Comparison of ENCODE assay signal across 18 cellular contexts in genomic region chr4:4356106-4357041, GRCh38. TPM values are rescaled to one million over a fixed set of nuclear protein-coding genes. Genes with fewer than 3 reads are reported as not detected.
A peak's percentile ranks its signal among the peaks of the same experiment; 100 is the strongest.
DNase-seq lines count a peak whose midpoint lies in the region; ATAC-seq and TF ChIP-seq lines count a peak whose summit lies in the region.
"Had no signal": no experiment of that assay in that cellular context is flagged by ENCODE, and none has a peak within 500 bp of the region (broad histone marks: within the 10 kb centered on the region; RNA-seq: fewer than 3 reads in every experiment).

No MANE protein-coding gene starts in this region.

- H2AFZ ChIP-seq in IMR-90 (replicated peaks; ENCODE audit: low read length, poor library complexity): no peak overlapping the region
- peak overlapping the region; percentile 48 for H2AFZ ChIP-seq in neuronal stem cell (ENCODE audit: low read length)

- TF ChIP-seq CTCF in A673 (conservative IDR thresholded peaks at IDR 0.05; ENCODE audit: low read depth, low read length): no peak
- no peak for TF ChIP-seq CTCF in IMR-90 (conservative IDR thresholded peaks at IDR 0.05; ENCODE audit: low read depth, low read length)
- TF ChIP-seq CTCF in fibroblast of pulmonary artery (IDR thresholded peaks at IDR 0.05; ENCODE audit: low read length, missing control alignments): no peak
- TF ChIP-seq CTCF in left lung (IDR thresholded peaks at IDR 0.05): no peak

- H3K9ac ChIP-seq in IMR-90 (ENCODE audit: low read depth, low read length) (no peak overlapping the region), neuronal stem cell (ENCODE audit: low read depth, low read length, poor library complexity) (peak overlapping the region; percentile 68)

- H2BK20ac ChIP-seq in IMR-90 (ENCODE audit: low read depth, low read length): no peak overlapping the region

- BruUV-seq in A673 (replicated peaks; lab: Mats Ljungman, UMichigan): no TSS peak
- no TSS peak for BruUV-seq in IMR-90 (replicated peaks; lab: Mats Ljungman, UMichigan)

- H4K8ac ChIP-seq in IMR-90 (ENCODE audit: low read depth in 2 of 2, low read length in 2 of 2) (no peak overlapping the region), neuronal stem cell (ENCODE audit: low read depth, low read length) (no peak overlapping the region)

- H3K9me1 ChIP-seq in IMR-90 (ENCODE audit: insufficient read depth, low read length): no peaks in the 10 kb centered on the region

- no peak overlapping the region for H3K14ac ChIP-seq in IMR-90 (replicated peaks; ENCODE audit: low read depth, low read length)
- H3K14ac ChIP-seq in neuronal stem cell (ENCODE audit: low read length): no peak overlapping the region

- no peak overlapping the region for H4K5ac ChIP-seq in IMR-90 (ENCODE audit: low read depth, low read length)

- H3K4ac ChIP-seq in IMR-90 (ENCODE audit: low read depth, low read length) (no peak overlapping the region), neuronal stem cell (ENCODE audit: low read length) (no peak overlapping the region)

- TF ChIP-seq RAD21 in IMR-90 (IDR thresholded peaks at IDR 0.05; ENCODE audit: low read length): no peak

- H3K27me3 ChIP-seq in A673 (replicated peaks; ENCODE audit: insufficient read depth, low read depth, low read length, poor library complexity) (no peaks in the 10 kb centered on the region), IMR-90 (ENCODE audit: control insufficient read depth, insufficient read depth, low read length) (peaks cover 43% of the 10 kb centered on the region), neuronal stem cell (ENCODE audit: control insufficient read depth in 3 of 3, insufficient read depth in 3 of 3, low read depth in 1 of 3, low read length in 3 of 3) (peaks cover 0 to 25% (median 0%) of the 10 kb centered on the region in 3 experiments), left lung (peaks cover 0 to 33% of the 10 kb centered on the region in 2 donors)

- H3K56ac ChIP-seq in IMR-90 (ENCODE audit: extremely low read depth, insufficient read depth, low read length): no peak overlapping the region

- in situ Hi-C loops in IMR-90 (cut with MboI; ENCODE audit: low sequenced_read_pairs): no loop called here

- CTCF ChIA-PET in A673 (lab: Charles Lee) (no interaction called here), IMR-90 (lab: Yijun Ruan, JAX) (no interaction called here)

- H3K18ac ChIP-seq in IMR-90 (ENCODE audit: low read depth, low read length) (no peak overlapping the region), neuronal stem cell (ENCODE audit: low read length) (peak overlapping the region; percentile 80)

- dilution Hi-C loops in IMR-90 (cut with HindIII; ENCODE audit: low sequenced_read_pairs, unreplicated experiment): no loop called here

- H3K79me1 ChIP-seq in IMR-90 (ENCODE audit: low read depth in 1 of 2, low read length in 2 of 2) (no peaks in the 10 kb centered on the region), neuronal stem cell (ENCODE audit: low read depth, low read length) (no peaks in the 10 kb centered on the region)

- H3K27ac ChIP-seq in A673 (ENCODE audit: low read depth, low read length, poor library complexity, severe bottlenecking) (no peak overlapping the region), IMR-90 (ENCODE audit: insufficient read depth, low read length) (no peak overlapping the region), neuronal stem cell (replicated peaks; ENCODE audit: low read length) (no peak overlapping the region), left lung (no peak overlapping the region)
- H3K27ac ChIP-seq: gastrocnemius medialis, HL-60, pancreas had no signal

- H3K4me1 ChIP-seq in A673 (ENCODE audit: insufficient read depth, low read length, poor library complexity, severe bottlenecking) (peaks cover 13% of the 10 kb centered on the region), IMR-90 (ENCODE audit: control insufficient read depth, insufficient read depth, low read length) (no peaks in the 10 kb centered on the region), neuronal stem cell (ENCODE audit: control insufficient read depth in 2 of 2, insufficient read depth in 1 of 2, low read depth in 1 of 2, low read length in 2 of 2) (peaks cover 8% of the 10 kb centered on the region in 2 donors), left lung (no peaks in the 10 kb centered on the region)
- H3K4me1 ChIP-seq: gastrocnemius medialis, pancreas had no signal

- intact Hi-C loops in A673 (cut with micrococcal nuclease; ENCODE audit: unreplicated experiment): no loop called here
- intact Hi-C loops in IMR-90 (cut with micrococcal nuclease): no loop called here
- intact Hi-C loops in left lung (cut with DNase I): no loop called here

- 0 out of 2 replicates have a peak, but pooled peaks have one; percentile 14 for ATAC-seq in IMR-90 (ENCODE audit: low read depth)
- ATAC-seq in left lung: no peak
- no peak for ATAC-seq in GM18519 (IDR thresholded peaks at IDR 0.05; ENCODE audit: low FRiP score, unreplicated experiment)
- no peak for ATAC-seq in GM18498 (IDR thresholded peaks at IDR 0.05; ENCODE audit: unreplicated experiment)
- ATAC-seq: gastrocnemius medialis, pancreas had no signal

- H3K4me2 ChIP-seq in IMR-90 (ENCODE audit: low read depth, low read length) (no peak overlapping the region), neuronal stem cell (ENCODE audit: insufficient read depth, low read length, poor library complexity, severe bottlenecking) (no peak overlapping the region)

- POLR2A ChIA-PET in A673 (lab: Charles Lee; ENCODE audit: low non-redundant PET) (no interaction called here), IMR-90 (lab: Charles Lee; ENCODE audit: unreplicated experiment) (no interaction called here)

- no peak overlapping the region for H3K23ac ChIP-seq in IMR-90 (ENCODE audit: low read depth, low read length)
- no peak overlapping the region for H3K23ac ChIP-seq in neuronal stem cell (ENCODE audit: low read depth, low read length, poor library complexity)

- H2AK9ac ChIP-seq in IMR-90 (replicated peaks; ENCODE audit: low read depth, low read length, poor library complexity): no peak overlapping the region

- DNase-seq in A673 (ENCODE audit: low spot score) (peak; percentile 18), IMR-90 (no peak), fibroblast of pulmonary artery (ENCODE audit: low read depth) (peak; percentile 89), neuronal stem cell (ENCODE audit: low spot score) (no peak), left lung (no peak), CD1c-positive myeloid dendritic cell (ENCODE audit: extremely low spot score) (no peak)
- DNase-seq: activated naive CD4-positive, alpha-beta T cell treated with Interleukin-2 at 50 U/mL for 16 hours; activated T-cell treated with anti-CD3 and anti-CD28 coated beads, Interleukin-2, amount 50 U/mL, for 48 hours; C1 segment of cervical spinal cord; gastrocnemius medialis; NCI-H1436; NCI-H526; OCI-M1; pancreas; SHP77 had no signal

- H3K9me3 ChIP-seq in A673 (ENCODE audit: low read depth, low read length, poor library complexity, severe bottlenecking) (no peaks in the 10 kb centered on the region), IMR-90 (ENCODE audit: control insufficient read depth, insufficient read depth, low read length) (no peaks in the 10 kb centered on the region), neuronal stem cell (replicated peaks in 1 of 2; ENCODE audit: control insufficient read depth in 2 of 2, insufficient read depth in 1 of 2, low read depth in 1 of 2, low read length in 2 of 2) (no peaks in the 10 kb centered on the region), left lung (no peaks in the 10 kb centered on the region)
- H3K9me3 ChIP-seq: gastrocnemius medialis, pancreas had no signal

- H3K4me3 ChIP-seq in A673 (ENCODE audit: low read depth, low read length, poor library complexity, severe bottlenecking): no peak overlapping the region
- H3K4me3 ChIP-seq in IMR-90 (ENCODE audit: insufficient read depth, low read depth, low read length): no peak overlapping the region
- no peak overlapping the region for H3K4me3 ChIP-seq in fibroblast of pulmonary artery (replicated peaks; ENCODE audit: low read depth, low read length)
- no peak overlapping the region for H3K4me3 ChIP-seq in neuronal stem cell (ENCODE audit: low read length in 2 of 2)
- H3K4me3 ChIP-seq in left lung: no peak overlapping the region
- H3K4me3 ChIP-seq: gastrocnemius medialis, pancreas had no signal

- H2BK15ac ChIP-seq in IMR-90 (ENCODE audit: low read depth, low read length) (no peak overlapping the region), neuronal stem cell (ENCODE audit: low read length) (peak overlapping the region; percentile 42)

- TF ChIP-seq POLR2A in IMR-90 (IDR thresholded peaks at IDR 0.05; ENCODE audit: low read depth, low read length): no peak

- H2AK5ac ChIP-seq in IMR-90 (ENCODE audit: low read depth, low read length) (no peak overlapping the region), neuronal stem cell (ENCODE audit: low read depth, low read length) (peak overlapping the region; percentile 58)

- no peaks in the 10 kb centered on the region for H4K20me1 ChIP-seq in IMR-90 (ENCODE audit: insufficient read depth, low read length)

- H2BK12ac ChIP-seq in neuronal stem cell (ENCODE audit: low read length): no peak overlapping the region

- H3K36me3 ChIP-seq in A673 (ENCODE audit: insufficient read depth, low read length, poor library complexity, severe bottlenecking) (no peaks in the 10 kb centered on the region), IMR-90 (ENCODE audit: control insufficient read depth, insufficient read depth, low read length) (no peaks in the 10 kb centered on the region), neuronal stem cell (replicated peaks in 1 of 2; ENCODE audit: control insufficient read depth in 2 of 2, insufficient read depth in 2 of 2, low read length in 2 of 2) (no peaks in the 10 kb centered on the region), left lung (no peaks in the 10 kb centered on the region)
- H3K36me3 ChIP-seq: gastrocnemius medialis, pancreas had no signal

- no peak overlapping the region for H2BK5ac ChIP-seq in IMR-90 (ENCODE audit: low read depth, low read length, poor library complexity, severe bottlenecking)
- H2BK5ac ChIP-seq in neuronal stem cell (ENCODE audit: low read length): no peak overlapping the region

- WGBS in IMR-90 (ENCODE audit: extremely low coverage in 2 of 2, insufficient read length in 1 of 2), 2 experiments: 72% methylated on average over 6 of the region's 26 CpGs; no CpG with 5 or more reads in 1 of the 2 experiments
- no CpG with 5 or more reads among the region's 26 CpGs for WGBS in neuronal stem cell (ENCODE audit: extremely low coverage in 2 of 2, insufficient read length in 2 of 2, insufficient replicate concordance in 1 of 2), 2 donors

- H2BK120ac ChIP-seq in IMR-90 (ENCODE audit: low read depth, low read length) (no peak overlapping the region), neuronal stem cell (ENCODE audit: low read depth, low read length) (peak overlapping the region; percentile 49)

- H4K91ac ChIP-seq in IMR-90 (ENCODE audit: insufficient read depth, low read depth, low read length) (no peak overlapping the region), neuronal stem cell (ENCODE audit: low read depth, low read length, poor library complexity) (no peak overlapping the region)

RNA-seq across cellular contexts. Expression of gene NSG1, which starts 30.5 kb away (rescaled TPM):
- 1.3 and 2.7 TPM in 2 replicates for total RNA-seq in A673 (2021)
- total RNA-seq in IMR-90 (2012; rRNA removed): 0.56 and 0.72 TPM in 2 replicates
- polyA plus RNA-seq in IMR-90 (2012; rRNA removed): 0.90 and 1.6 TPM in 2 replicates
- polyA plus RNA-seq in IMR-90 (2012; cell fraction: cytosol; rRNA removed): 0.76 and 1.1 TPM in 2 replicates
- polyA plus RNA-seq in IMR-90 (2012; cell fraction: nucleus; rRNA removed; ENCODE audit: low replicate concordance): 0.25 and 0.38 TPM in 2 replicates
- polyA plus RNA-seq in neuronal stem cell (2013, experiment 1 of 2): 40.6 TPM
- 39.6 TPM for polyA plus RNA-seq in neuronal stem cell (2013, experiment 2 of 2)
- total RNA-seq in left lung: 1 to 10 TPM in 1 of 2 donors, under 1 TPM in 1; 0.86 to 5.5 TPM

Comparison
In these comparisons a context has a peak if more than half of its experiments do, and no peak if none do; other contexts are left out.
1. DNase-seq: peak in A673 (single experiment) and fibroblast of pulmonary artery (single experiment); none in IMR-90 (single experiment), neuronal stem cell (single experiment), left lung (0 of 2) and CD1c-positive myeloid dendritic cell (single experiment).